In genomic region chr17:6551909-6552768, GRCh38 we compare ENCODE assay signal across 14 cellular contexts. TPM values are rescaled to one million over a fixed set of nuclear protein-coding genes. Genes with fewer than 3 reads are reported as not detected.
A peak's percentile ranks its signal among the peaks of the same experiment; 100 is the strongest.
DNase-seq lines count a peak whose midpoint lies in the region; ATAC-seq and TF ChIP-seq lines count a peak whose summit lies in the region.
"Had no signal": no experiment of that assay in that cellular context is flagged by ENCODE, and none has a peak within 500 bp of the region (broad histone marks: within the 10 kb centered on the region; RNA-seq: fewer than 3 reads in every experiment).

No MANE protein-coding gene starts in this region.

- intact Hi-C loops in colonic mucosa (cut with DNase I) = no loop called here

- peak overlapping the region in 1 of 2 donors; percentile 68 for H3K9ac ChIP-seq in colonic mucosa (ENCODE audit: low read depth in 2 of 2, low read length in 2 of 2)
- H3K9ac ChIP-seq: BLaER1 treated with 17β-estradiol and CSF1 and Interleukin-3, amounts not matched to agents 10 nM and 100 nM had no signal

- no peaks in the 10 kb centered on the region for H3K9me3 ChIP-seq in colonic mucosa
- H3K9me3 ChIP-seq: BLaER1 treated with 17β-estradiol and CSF1 and Interleukin-3, amounts not matched to agents 10 nM and 100 nM had no signal

- H3K9me3 Mint-ChIP-seq in nephron = no peaks in the 10 kb centered on the region
- H3K9me3 Mint-ChIP-seq: activated CD4-positive, alpha-beta T cell treated with anti-CD3 and anti-CD28 coated beads, Interleukin-2, amount 10 ng/mL, durations not matched to agents 7 days and 5 days had no signal

- peaks cover 55% of the 10 kb centered on the region for H3K27me3 Mint-ChIP-seq in nephron (ENCODE audit: low read depth)

- DNase-seq in DMS79 treated with DMSO at 0.1 percent for 48 hours (lab: John Stamatoyannopoulos, UW) (peak; percentile 93), NCI-H2029 (lab: John Stamatoyannopoulos, UW) (peak; percentile 72), colonic mucosa (peak; percentile 90), GM13977 (ENCODE audit: low spot score) (no peak), COLO829 (ENCODE audit: low spot score) (no peak)
- DNase-seq: activated CD4-positive, alpha-beta T cell treated with anti-CD3 and anti-CD28 coated beads, Interleukin-2, amount 10 ng/mL, durations not matched to agents 7 days and 5 days; activated naive CD4-positive, alpha-beta T cell treated with Interleukin-2 at 50 U/mL for 16 hours; cortex of kidney; foreskin melanocyte; NCI-H187 had no signal

- H3K4me3 ChIP-seq in colonic mucosa = no peak overlapping the region
- H3K4me3 ChIP-seq: BLaER1 treated with 17β-estradiol and CSF1 and Interleukin-3, amounts not matched to agents 10 nM and 100 nM had no signal

- ATAC-seq in GM19324 (IDR thresholded peaks at IDR 0.05; ENCODE audit: low FRiP score, unreplicated experiment) (no peak), HG03196 (IDR thresholded peaks at IDR 0.05; ENCODE audit: unreplicated experiment) (no peak)

- H3K27ac ChIP-seq in colonic mucosa = peak overlapping the region; percentile 74
- H3K27ac ChIP-seq: BLaER1 treated with 17β-estradiol and CSF1 and Interleukin-3, amounts not matched to agents 10 nM and 100 nM had no signal

- peaks cover 9% of the 10 kb centered on the region for H3K4me1 ChIP-seq in colonic mucosa

- H3K4me3 Mint-ChIP-seq in nephron = peak overlapping the region; percentile 11 to 67 (median 31)
- H3K4me3 Mint-ChIP-seq: activated CD4-positive, alpha-beta T cell treated with anti-CD3 and anti-CD28 coated beads, Interleukin-2, amount 10 ng/mL, durations not matched to agents 7 days and 5 days had no signal

- H3K27me3 ChIP-seq in colonic mucosa = peaks cover 4% of the 10 kb centered on the region

- H3K27ac Mint-ChIP-seq in nephron = peak overlapping the region; percentile 34 to 80 (median 64)
- H3K27ac Mint-ChIP-seq: activated CD4-positive, alpha-beta T cell treated with anti-CD3 and anti-CD28 coated beads, Interleukin-2, amount 10 ng/mL, durations not matched to agents 7 days and 5 days had no signal

- H3K36me3 Mint-ChIP-seq in nephron (ENCODE audit: low read depth) = no peaks in the 10 kb centered on the region

- peaks cover 48% of the 10 kb centered on the region for H3K4me1 Mint-ChIP-seq in nephron

- no peaks in the 10 kb centered on the region for H3K36me3 ChIP-seq in colonic mucosa
- H3K36me3 ChIP-seq: BLaER1 treated with 17β-estradiol and CSF1 and Interleukin-3, amounts not matched to agents 10 nM and 100 nM had no signal

- in situ Hi-C loops in GM13977 (cut with MboI; ENCODE audit: low pct_unique_long_range_greater_than_20kb, low sequenced_read_pairs, unreplicated experiment) = no loop called here

- no peak for TF ChIP-seq CTCF in colonic mucosa (IDR thresholded peaks at IDR 0.05)
- TF ChIP-seq CTCF in nephron (IDR thresholded peaks at IDR 0.05; ENCODE audit: unreplicated experiment in 3 of 3) = no peak
- TF ChIP-seq CTCF in GM13977 (IDR thresholded peaks at IDR 0.05; ENCODE audit: extremely low read depth, insufficient read depth, missing control alignments) = no peak

RNA-seq across cellular contexts. Expression of gene PITPNM3, which starts 4.2 kb away (rescaled TPM):
- 10 to 100 TPM; 11.3 to 18.2 TPM for total RNA-seq in colonic mucosa

Comparison
In these comparisons a context has a peak if more than half of its experiments do, and no peak if none do; other contexts are left out.
1. DNase-seq: peak in DMS79 treated with DMSO at 0.1 percent for 48 hours (single experiment), NCI-H2029 (single experiment) and colonic mucosa (single experiment); none in GM13977 (single experiment) and COLO829 (single experiment).